ENCODE assay signal across 13 cellular contexts in the genomic region with DNA sequence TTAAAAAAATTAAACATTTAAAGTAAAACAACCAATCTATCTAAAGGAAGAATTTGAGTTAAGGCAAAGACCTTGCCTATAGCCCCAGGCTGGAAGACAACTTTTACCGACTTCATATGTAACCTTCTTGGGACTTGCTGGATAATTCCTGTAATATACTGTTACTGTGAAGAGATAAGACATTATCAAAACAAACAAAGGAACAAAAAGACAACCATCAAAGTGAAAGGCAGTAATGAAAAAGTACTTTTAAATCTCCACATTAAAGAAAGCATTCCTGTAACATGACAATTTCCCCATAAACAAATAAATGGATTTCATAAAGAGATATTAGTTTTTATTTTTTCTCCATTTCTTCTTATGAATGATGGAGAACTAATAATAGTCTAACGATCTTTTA. TPM values are rescaled to one million over a fixed set of nuclear protein-coding genes. Genes with fewer than 3 reads are reported as not detected.
A peak's percentile ranks its signal among the peaks of the same experiment; 100 is the strongest.
DNase-seq lines count a peak whose midpoint lies in the region; ATAC-seq, FAIRE-seq and TF ChIP-seq lines count a peak whose summit lies in the region.
"Had no signal": no experiment of that assay in that cellular context is flagged by ENCODE, and none has a peak within 500 bp of the region (broad histone marks: within the 10 kb centered on the region; RNA-seq: fewer than 3 reads in every experiment).

No MANE protein-coding gene starts in this region.

- no peaks in the 10 kb centered on the region for H3K36me3 ChIP-seq in Loucy (ENCODE audit: insufficient read depth, low read length)
- H3K36me3 ChIP-seq: esophagus squamous epithelium, MG63, suprapubic skin had no signal

- peak overlapping the region; percentile 92 for H3K4me3 Mint-ChIP-seq in Calu3 (ENCODE audit: low read depth, unreplicated experiment)
- H3K4me3 Mint-ChIP-seq in brain: peak overlapping the region; percentile 22 to 100 (median 88)
- peak overlapping the region; percentile 96 to 100 (median 97) for H3K4me3 Mint-ChIP-seq in nephron

- H3K27me3 Mint-ChIP-seq in Calu3 (ENCODE audit: unreplicated experiment) (no peaks in the 10 kb centered on the region), brain (no peaks in the 10 kb centered on the region), nephron (ENCODE audit: low read depth) (no peaks in the 10 kb centered on the region)

- intact Hi-C loops in Calu3 (cut with micrococcal nuclease; ENCODE audit: unreplicated experiment): no loop called here

- BruUV-seq in Calu3 (replicated peaks; lab: Mats Ljungman, UMichigan): no TSS peak

- H3K4me3 ChIP-seq in Loucy (ENCODE audit: low read length, poor library complexity, severe bottlenecking): peak overlapping the region; percentile 82
- H3K4me3 ChIP-seq: MG63 had no signal

- peak overlapping the region; percentile 94 for H3K4me2 ChIP-seq in Loucy (ENCODE audit: low read depth, low read length, poor library complexity, severe bottlenecking)

- no peak for ATAC-seq in HG02678 (IDR thresholded peaks at IDR 0.05; ENCODE audit: unreplicated experiment)

- no peaks in the 10 kb centered on the region for H3K27me3 ChIP-seq in Loucy (ENCODE audit: insufficient read depth, low read length, poor library complexity, severe bottlenecking)
- H3K27me3 ChIP-seq: esophagus squamous epithelium, MG63, suprapubic skin had no signal

- H3K4me1 Mint-ChIP-seq in Calu3 (ENCODE audit: low read depth, unreplicated experiment) (peaks cover 27% of the 10 kb centered on the region), brain (peaks cover 32% of the 10 kb centered on the region), nephron (peaks cover 38% of the 10 kb centered on the region)

- DNase-seq in Calu3 (no peak), T-helper 9 cell (no peak), GM12891 (ENCODE audit: insufficient read length, low spot score) (no peak)
- DNase-seq: central memory CD4-positive, alpha-beta T cell; esophagus squamous epithelium; MG63; midbrain; NCI-H226 had no signal

- no peak overlapping the region for H2AFZ ChIP-seq in Loucy (ENCODE audit: low read length)

- no peaks in the 10 kb centered on the region for H3K9me2 ChIP-seq in Loucy (replicated peaks; ENCODE audit: low read depth, low read length)

- H4K20me1 ChIP-seq in Loucy (ENCODE audit: insufficient read depth, low read length, poor library complexity, severe bottlenecking): peaks cover 53% of the 10 kb centered on the region

- H3F3A ChIP-seq in Loucy (ENCODE audit: low read depth): peaks cover 4% of the 10 kb centered on the region

- H3K9me3 Mint-ChIP-seq in Calu3 (ENCODE audit: low read depth, unreplicated experiment): no peaks in the 10 kb centered on the region
- no peaks in the 10 kb centered on the region for H3K9me3 Mint-ChIP-seq in brain
- H3K9me3 Mint-ChIP-seq in nephron: no peaks in the 10 kb centered on the region

- no peak for TF ChIP-seq CTCF in Calu3 (IDR thresholded peaks at IDR 0.05; ENCODE audit: unreplicated experiment)
- TF ChIP-seq CTCF in Loucy (conservative IDR thresholded peaks at IDR 0.05; ENCODE audit: low read length): no peak
- TF ChIP-seq CTCF in brain (conservative IDR thresholded peaks at IDR 0.05): no peak
- TF ChIP-seq CTCF in nephron (IDR thresholded peaks at IDR 0.05; ENCODE audit: unreplicated experiment in 3 of 3): no peak

- no peak overlapping the region for H3K27ac Mint-ChIP-seq in Calu3 (ENCODE audit: unreplicated experiment)
- no peak overlapping the region for H3K27ac Mint-ChIP-seq in brain
- peak overlapping the region in 2 of 3 experiments; percentile 71 to 84 for H3K27ac Mint-ChIP-seq in nephron

- no peaks in the 10 kb centered on the region for H3K9me3 ChIP-seq in Loucy (ENCODE audit: insufficient read depth, low read depth, low read length)
- H3K9me3 ChIP-seq: esophagus squamous epithelium, MG63, suprapubic skin had no signal

- FAIRE-seq in GM12891 (lab: Jason Lieb, UNC): no peak

- CTCF ChIA-PET in Calu3 (lab: Charles Lee): no interaction called here

- no peak for TF ChIP-seq POLR2A in GM12891 (IDR thresholded peaks at IDR 0.05; ENCODE audit: low read depth, low read length)

- peaks cover 50% of the 10 kb centered on the region for H3K4me1 ChIP-seq in Loucy (ENCODE audit: insufficient read depth, low read length, poor library complexity, severe bottlenecking)

- H3K9ac ChIP-seq in Loucy (ENCODE audit: low read depth, low read length, poor library complexity, severe bottlenecking): peak overlapping the region; percentile 91

- H3K36me3 Mint-ChIP-seq in Calu3 (ENCODE audit: insufficient read depth, unreplicated experiment): peaks cover 40% of the 10 kb centered on the region
- peaks cover 7% of the 10 kb centered on the region for H3K36me3 Mint-ChIP-seq in brain
- H3K36me3 Mint-ChIP-seq in nephron (ENCODE audit: low read depth): peaks cover 12% of the 10 kb centered on the region

- H3K79me2 ChIP-seq in Loucy (ENCODE audit: insufficient read depth, low read length): peaks cover 67% of the 10 kb centered on the region

TF ChIP-seq in GM12891, 5 proteins besides CTCF, POLR2A, EP300 and RAD21:
- TF ChIP-seq SPI1 (IDR thresholded peaks at IDR 0.05; ENCODE audit: low read depth, low read length): no peak
- no peak for TF ChIP-seq POLR2AphosphoS5 (IDR thresholded peaks at IDR 0.05; ENCODE audit: low read depth, low read length)
- TF ChIP-seq POU2F2 (IDR thresholded peaks at IDR 0.05; ENCODE audit: low read depth, low read length): no peak
- TF ChIP-seq PAX5 (IDR thresholded peaks at IDR 0.05; ENCODE audit: insufficient read depth, low read length, severe bottlenecking): no peak
- no peak for TF ChIP-seq TAF1 (IDR thresholded peaks at IDR 0.05; ENCODE audit: low read depth, low read length)

RNA-seq across cellular contexts. Expression of a gene that starts 2.4 kb away (rescaled TPM):
- total RNA-seq in Calu3 (2022): 89.8 and 107 TPM in 2 replicates
- 8.6 TPM for polyA plus RNA-seq in brain (ENCODE audit: insufficient read depth, low read depth, low replicate concordance)
- polyA plus RNA-seq in GM12891 (2012; ENCODE audit: low read depth, missing spikeins): 21.3 TPM

Comparison
In these comparisons a context has a peak if more than half of its experiments do, and no peak if none do; other contexts are left out.
1. H3K27ac Mint-ChIP-seq: peak in nephron (2 of 3); none in Calu3 (single experiment) and brain (0 of 5).
2. Peak in every context shown above with its lines, with median percentiles within 50 percentile points of each other: H3K4me3 Mint-ChIP-seq.